ENCODE assay signal across 15 cellular contexts in the genomic region with DNA sequence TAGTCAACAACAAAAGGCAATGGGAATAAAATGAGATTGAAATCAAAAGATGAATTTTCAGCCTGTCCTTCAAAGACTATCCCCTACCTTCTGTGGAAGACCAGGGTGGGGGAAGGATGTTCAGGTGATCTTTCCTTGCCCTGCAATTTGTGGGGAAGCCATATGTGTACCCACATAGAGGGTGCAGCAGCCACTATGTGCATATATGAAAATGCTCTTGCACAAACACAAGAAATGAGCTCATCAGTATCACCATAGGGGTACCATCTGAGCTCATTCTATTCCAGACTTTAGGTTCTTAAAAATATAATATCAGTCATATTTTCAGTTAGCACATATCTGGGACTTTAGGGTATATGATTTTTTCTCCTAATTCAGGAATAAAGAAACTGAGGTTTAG. TPM values are rescaled to one million over a fixed set of nuclear protein-coding genes. Genes with fewer than 3 reads are reported as not detected.
DNase-seq lines count a peak whose midpoint lies in the region; ATAC-seq and TF ChIP-seq lines count a peak whose summit lies in the region.
"Had no signal": no experiment of that assay in that cellular context is flagged by ENCODE, and none has a peak within 500 bp of the region (broad histone marks: within the 10 kb centered on the region; RNA-seq: fewer than 3 reads in every experiment).

No MANE protein-coding gene starts in this region.

- H3K4me1 ChIP-seq in spleen = peaks cover 13 to 65% (median 32%) of the 10 kb centered on the region in 6 donors
- H3K4me1 ChIP-seq: psoas muscle had no signal

- H3K4me3 ChIP-seq in spleen (no peak overlapping the region), dorsolateral prefrontal cortex (no peak overlapping the region)
- H3K4me3 ChIP-seq: psoas muscle had no signal

- ATAC-seq in HG03095 (IDR thresholded peaks at IDR 0.05; ENCODE audit: unreplicated experiment) = peak; percentile 18
- no peak for ATAC-seq in stimulated activated naive B cell treated with anti-CD40 and anti-IgM and Interleukin-4, amounts not matched to agents 10 μg/mL and 1 μg/mL and 100 μg/mL, for 72 hours (replicated peaks)

- peaks cover 2% of the 10 kb centered on the region for H3K27me3 Mint-ChIP-seq in activated CD4-positive, alpha-beta T cell treated with anti-CD3 and anti-CD28 coated beads, Interleukin-2, amount 10 ng/mL, durations not matched to agents 24 days and 14 days
- H3K27me3 Mint-ChIP-seq in activated naive CD8-positive, alpha-beta T cell = no peaks in the 10 kb centered on the region
- H3K27me3 Mint-ChIP-seq in stimulated activated naive B cell treated with anti-CD40 and anti-IgM and Interleukin-4, amounts not matched to agents 10 μg/mL and 1 μg/mL and 100 μg/mL, for 72 hours = peaks cover 12% of the 10 kb centered on the region in 2 donors

- peaks cover 8% of the 10 kb centered on the region for H3K36me3 Mint-ChIP-seq in activated CD4-positive, alpha-beta T cell treated with anti-CD3 and anti-CD28 coated beads, Interleukin-2, amount 10 ng/mL, durations not matched to agents 24 days and 14 days (ENCODE audit: low read depth)
- H3K36me3 Mint-ChIP-seq in activated naive CD8-positive, alpha-beta T cell = peaks cover 5% of the 10 kb centered on the region
- no peaks in the 10 kb centered on the region for H3K36me3 Mint-ChIP-seq in stimulated activated naive B cell treated with anti-CD40 and anti-IgM and Interleukin-4, amounts not matched to agents 10 μg/mL and 1 μg/mL and 100 μg/mL, for 72 hours

- peak overlapping the region; percentile 97 for H3K27ac Mint-ChIP-seq in activated CD4-positive, alpha-beta T cell treated with anti-CD3 and anti-CD28 coated beads, Interleukin-2, amount 10 ng/mL, durations not matched to agents 24 days and 14 days
- H3K27ac Mint-ChIP-seq in activated naive CD8-positive, alpha-beta T cell = peak overlapping the region; percentile 98
- H3K27ac Mint-ChIP-seq in stimulated activated naive B cell treated with anti-CD40 and anti-IgM and Interleukin-4, amounts not matched to agents 10 μg/mL and 1 μg/mL and 100 μg/mL, for 72 hours = no peak overlapping the region

- peak overlapping the region; percentile 84 for H3K4me3 Mint-ChIP-seq in activated CD4-positive, alpha-beta T cell treated with anti-CD3 and anti-CD28 coated beads, Interleukin-2, amount 10 ng/mL, durations not matched to agents 24 days and 14 days
- peak overlapping the region; percentile 64 for H3K4me3 Mint-ChIP-seq in activated naive CD8-positive, alpha-beta T cell
- no peak overlapping the region for H3K4me3 Mint-ChIP-seq in stimulated activated naive B cell treated with anti-CD40 and anti-IgM and Interleukin-4, amounts not matched to agents 10 μg/mL and 1 μg/mL and 100 μg/mL, for 72 hours

- peak; percentile 78 for DNase-seq in activated CD4-positive, alpha-beta T cell treated with anti-CD3 and anti-CD28 coated beads, Interleukin-2, amount 10 ng/mL, durations not matched to agents 24 days and 14 days
- no peak for DNase-seq in activated CD4-positive, alpha-beta T cell treated with anti-CD3 and anti-CD28 coated beads for 1 hour
- DNase-seq in spleen = no peak
- DNase-seq in stimulated activated naive B cell treated with anti-CD40 and anti-IgM and Interleukin-4, amounts not matched to agents 10 μg/mL and 1 μg/mL and 100 μg/mL, for 72 hours = no peak
- no peak for DNase-seq in NCI-H748 (lab: John Stamatoyannopoulos, UW; ENCODE audit: unreplicated experiment)
- no peak for DNase-seq in dorsolateral prefrontal cortex
- DNase-seq: COR-L47, NCI-H146, NCI-H510A, psoas muscle had no signal

- H3K36me3 ChIP-seq in spleen = no peaks in the 10 kb centered on the region

- H3K27me3 ChIP-seq in spleen (replicated peaks in 1 of 7) = no peaks in the 10 kb centered on the region
- H3K27me3 ChIP-seq in dorsolateral prefrontal cortex = peaks cover 0 to 8% (median 0%) of the 10 kb centered on the region in 45 donors

- peaks cover 5% of the 10 kb centered on the region for H3K9me3 Mint-ChIP-seq in activated CD4-positive, alpha-beta T cell treated with anti-CD3 and anti-CD28 coated beads, Interleukin-2, amount 10 ng/mL, durations not matched to agents 24 days and 14 days
- no peaks in the 10 kb centered on the region for H3K9me3 Mint-ChIP-seq in activated naive CD8-positive, alpha-beta T cell (ENCODE audit: low read depth)
- no peaks in the 10 kb centered on the region for H3K9me3 Mint-ChIP-seq in stimulated activated naive B cell treated with anti-CD40 and anti-IgM and Interleukin-4, amounts not matched to agents 10 μg/mL and 1 μg/mL and 100 μg/mL, for 72 hours

- no peak for TF ChIP-seq CTCF in spleen (IDR thresholded peaks at IDR 0.05 in 8 of 11, conservative IDR thresholded peaks at IDR 0.05 in 3 of 11)
- no peak for TF ChIP-seq CTCF in dorsolateral prefrontal cortex (IDR thresholded peaks at IDR 0.05 in 54 of 56, conservative IDR thresholded peaks at IDR 0.05 in 2 of 56; ENCODE audit: low read depth in 1 of 56, partially characterized antibody in 56 of 56)

- H3K9me3 ChIP-seq in spleen = peaks cover 0 to 2% (median 0%) of the 10 kb centered on the region in 8 donors
- H3K9me3 ChIP-seq: psoas muscle had no signal

- peak overlapping the region in 7 of 8 donors; percentile 62 to 82 (median 74) for H3K27ac ChIP-seq in spleen
- H3K27ac ChIP-seq in dorsolateral prefrontal cortex = peak overlapping the region in 2 of 59 donors; percentile 26 to 35
- H3K27ac ChIP-seq: psoas muscle had no signal

- TF ChIP-seq POLR2A in spleen (IDR thresholded peaks at IDR 0.05) = no peak

- intact Hi-C loops in activated CD4-positive, alpha-beta T cell treated with anti-CD3 and anti-CD28 coated beads, Interleukin-2, amount 10 ng/mL, durations not matched to agents 24 days and 14 days (cut with micrococcal nuclease) = loop anchor here (1.0 to 10.0 kb wide), 16 partner anchors 17 to 590 kb away; partner anchors contain the start of genes GIMAP1, GIMAP2, NUB1 and ZNF775
- intact Hi-C loops in spleen (cut with DNase I; ENCODE audit: low total_unique reads) = no loop called here
- intact Hi-C loops in dorsolateral prefrontal cortex (cut with DNase I) = loop anchor here in 1 of 2 donors (5.0 kb wide), 1 partner anchor 308 kb away; no protein-coding TSS in a partner anchor

- H3K4me1 Mint-ChIP-seq in activated CD4-positive, alpha-beta T cell treated with anti-CD3 and anti-CD28 coated beads, Interleukin-2, amount 10 ng/mL, durations not matched to agents 24 days and 14 days = peaks cover 50% of the 10 kb centered on the region
- H3K4me1 Mint-ChIP-seq in activated naive CD8-positive, alpha-beta T cell (ENCODE audit: low read depth) = peaks cover 73% of the 10 kb centered on the region
- H3K4me1 Mint-ChIP-seq in stimulated activated naive B cell treated with anti-CD40 and anti-IgM and Interleukin-4, amounts not matched to agents 10 μg/mL and 1 μg/mL and 100 μg/mL, for 72 hours = peaks cover 6 to 18% of the 10 kb centered on the region in 2 donors

RNA-seq across cellular contexts. Expression of gene GIMAP5, which starts 17.7 kb away (rescaled TPM):
- total RNA-seq in activated CD4-positive, alpha-beta T cell treated with anti-CD3 and anti-CD28 coated beads, Interleukin-2, amount 10 ng/mL, durations not matched to agents 24 days and 14 days = 44.4 and 50.9 TPM in 2 replicates
- total RNA-seq in spleen (100 to 1,000 TPM in 3 of 7 donors, 10 to 100 TPM in 4; 34.0 to 183 (median 90.6) TPM), dorsolateral prefrontal cortex (10 to 100 TPM in 27 of 120 experiments, 1 to 10 TPM in 93; 2.5 to 28.1 (median 7.3) TPM)
- polyA plus RNA-seq in spleen = 100 to 1,000 TPM in 1 of 3 donors, 10 to 100 TPM in 2; 70.2 to 114 (median 75.9) TPM
- total RNA-seq: chondrocyte, epithelial cell of proximal tubule had no signal

RNA-seq across cellular contexts. Expression of gene GIMAP1, which starts 38.5 kb away (rescaled TPM):
- 4.9 and 6.0 TPM in 2 replicates for total RNA-seq in activated CD4-positive, alpha-beta T cell treated with anti-CD3 and anti-CD28 coated beads, Interleukin-2, amount 10 ng/mL, durations not matched to agents 24 days and 14 days
- 10 to 100 TPM; 16.4 to 61.2 (median 48.1) TPM for total RNA-seq in spleen
- 10 to 100 TPM in 2 of 3 donors, 1 to 10 TPM in 1; 8.7 to 31.2 (median 14.1) TPM for polyA plus RNA-seq in spleen
- 1 to 10 TPM in 102 of 120 experiments, under 1 TPM in 18; 0.46 to 4.7 (median 1.6) TPM for total RNA-seq in dorsolateral prefrontal cortex
- total RNA-seq: chondrocyte, epithelial cell of proximal tubule, kidney epithelial cell had no signal

RNA-seq across cellular contexts. Expression of gene TMEM176B, which starts 45.2 kb away (rescaled TPM):
- total RNA-seq in activated CD4-positive, alpha-beta T cell treated with anti-CD3 and anti-CD28 coated beads, Interleukin-2, amount 10 ng/mL, durations not matched to agents 24 days and 14 days = not detected in 2 replicates
- 100 to 1,000 TPM in 3 of 7 donors, 10 to 100 TPM in 4; 56.1 to 107 (median 75.5) TPM for total RNA-seq in spleen
- 100 to 1,000 TPM in 1 of 3 donors, 10 to 100 TPM in 2; 70.0 to 101 (median 88.9) TPM for polyA plus RNA-seq in spleen
- total RNA-seq in dorsolateral prefrontal cortex = 10 to 100 TPM in 119 of 120 experiments, 1 to 10 TPM in 1; 8.7 to 61.1 (median 22.7) TPM

RNA-seq across cellular contexts. Expression of gene TMEM176A, which starts 45.6 kb away (rescaled TPM):
- total RNA-seq in activated CD4-positive, alpha-beta T cell treated with anti-CD3 and anti-CD28 coated beads, Interleukin-2, amount 10 ng/mL, durations not matched to agents 24 days and 14 days = not detected in 2 replicates
- total RNA-seq in spleen (10 to 100 TPM; 28.6 to 84.6 (median 57.1) TPM), dorsolateral prefrontal cortex (10 to 100 TPM in 114 of 120 experiments, 1 to 10 TPM in 6; 8.9 to 42.5 (median 18.8) TPM)
- 10 to 100 TPM; 52.5 to 77.9 (median 62.9) TPM for polyA plus RNA-seq in spleen
- total RNA-seq: chondrocyte had no signal

Comparison
In these comparisons a context has a peak if more than half of its experiments do, and no peak if none do; other contexts are left out.
1. H3K4me3 Mint-ChIP-seq: peak in activated CD4-positive, alpha-beta T cell treated with anti-CD3 and anti-CD28 coated beads, Interleukin-2, amount 10 ng/mL, durations not matched to agents 24 days and 14 days (single experiment) and activated naive CD8-positive, alpha-beta T cell (single experiment); none in stimulated activated naive B cell treated with anti-CD40 and anti-IgM and Interleukin-4, amounts not matched to agents 10 μg/mL and 1 μg/mL and 100 μg/mL, for 72 hours (0 of 2).